24 cellular contexts compared by ENCODE assay signal in genomic region chr6:157592566-157592965, GRCh38.
DNase-seq lines count a peak whose midpoint lies in the region; ATAC-seq, FAIRE-seq and TF ChIP-seq lines count a peak whose summit lies in the region.
"Had no signal": no experiment of that assay in that cellular context is flagged by ENCODE, and none has a peak within 500 bp of the region (broad histone marks: within the 10 kb centered on the region; RNA-seq: fewer than 3 reads in every experiment).

No MANE protein-coding gene starts in this region.

- no peaks in the 10 kb centered on the region for H3K27me3 ChIP-seq in small intestine (ENCODE audit: control insufficient read depth in 2 of 2, insufficient read depth in 2 of 2, low read length in 2 of 2)
- no peaks in the 10 kb centered on the region for H3K27me3 ChIP-seq in CD4-positive, alpha-beta memory T cell (ENCODE audit: insufficient read depth, low read length)
- H3K27me3 ChIP-seq: neutrophil, SJCRH30 had no signal

- H3K27me3 Mint-ChIP-seq in WTC11 (ENCODE audit: low read depth): no peaks in the 10 kb centered on the region
- H3K27me3 Mint-ChIP-seq in CD4-positive, alpha-beta memory T cell: no peaks in the 10 kb centered on the region
- no peaks in the 10 kb centered on the region for H3K27me3 Mint-ChIP-seq in naive thymus-derived CD8-positive, alpha-beta T cell
- H3K27me3 Mint-ChIP-seq: activated CD4-positive, alpha-beta memory T cell treated with anti-CD3 and anti-CD28 coated beads, Interleukin-2, amount 10 ng/mL, durations not matched to agents 7 days and 5 days had no signal

- DNase-seq in WTC11 (ENCODE audit: low spot score) (no peak), islet precursor cell (peak; percentile 43), small intestine (peak; percentile 8), NCI-H748 (lab: John Stamatoyannopoulos, UW; ENCODE audit: unreplicated experiment) (no peak), T-helper 9 cell (no peak)
- no peak for DNase-seq in CD4-positive, alpha-beta memory T cell
- DNase-seq in naive thymus-derived CD8-positive, alpha-beta T cell: no peak
- DNase-seq: activated CD4-positive, alpha-beta memory T cell treated with anti-CD3 and anti-CD28 coated beads, Interleukin-2, amount 10 ng/mL, durations not matched to agents 7 days and 5 days; COR-L47; dermis blood vessel endothelial cell; EL; foreskin melanocyte; H9; hypothalamus; kidney glomerular epithelial cell; midbrain; NCI-H1694; NCI-H2227 treated with DMSO at 0.1 percent for 48 hours; SJCRH30; stimulated activated CD4-positive, alpha-beta T cell treated with anti-CD3 and anti-CD28 coated beads, Interleukin-15, amount 100 ng/mL, for 24 hours; WERI-Rb-1 had no signal

- H3K9me3 ChIP-seq in HEK293 (ENCODE audit: control insufficient read depth, insufficient read depth, low read depth, low read length) (no peaks in the 10 kb centered on the region), small intestine (ENCODE audit: control insufficient read depth, low read depth) (no peaks in the 10 kb centered on the region)
- no peaks in the 10 kb centered on the region for H3K9me3 ChIP-seq in CD4-positive, alpha-beta memory T cell (ENCODE audit: control insufficient read depth in 1 of 2, low read length in 2 of 2)

- H3K27ac ChIP-seq in HEK293 (ENCODE audit: extremely low read depth, low read depth, low read length) (no peak overlapping the region), small intestine (ENCODE audit: low read depth in 1 of 2, low read length in 1 of 2) (no peak overlapping the region)
- H3K27ac ChIP-seq in CD4-positive, alpha-beta memory T cell (ENCODE audit: low read depth, low read length): no peak overlapping the region
- H3K27ac ChIP-seq: neutrophil, SJCRH30, WERI-Rb-1 had no signal

- FAIRE-seq in small intestine (lab: Jason Lieb, UNC): no peak

- H3K36me3 ChIP-seq in HEK293 (ENCODE audit: control insufficient read depth in 2 of 2, insufficient read depth in 1 of 2, low read length in 2 of 2): no peaks in the 10 kb centered on the region
- peaks cover 0 to 5% of the 10 kb centered on the region in 2 donors for H3K36me3 ChIP-seq in small intestine (ENCODE audit: control insufficient read depth in 2 of 2, insufficient read depth in 2 of 2, low read length in 2 of 2)
- no peaks in the 10 kb centered on the region for H3K36me3 ChIP-seq in CD4-positive, alpha-beta memory T cell (ENCODE audit: insufficient read depth, low read length)
- H3K36me3 ChIP-seq: neutrophil, SJCRH30, WERI-Rb-1 had no signal

- no peak overlapping the region for H3K27ac Mint-ChIP-seq in WTC11
- H3K27ac Mint-ChIP-seq in CD4-positive, alpha-beta memory T cell: peak overlapping the region in 1 of 7 donors; percentile 27
- no peak overlapping the region for H3K27ac Mint-ChIP-seq in naive thymus-derived CD8-positive, alpha-beta T cell
- H3K27ac Mint-ChIP-seq: activated CD4-positive, alpha-beta memory T cell treated with anti-CD3 and anti-CD28 coated beads, Interleukin-2, amount 10 ng/mL, durations not matched to agents 7 days and 5 days; H9; T-helper 1 cell treated with Interleukin-12 subunit alpha and Interleukin-12 subunit beta and Interleukin-4 antibody, amounts not matched to agents 30 μg/mL and 1 μg/mL, for 36 hours had no signal

- H3K4me1 Mint-ChIP-seq in WTC11: peaks cover 11% of the 10 kb centered on the region
- H3K4me1 Mint-ChIP-seq in CD4-positive, alpha-beta memory T cell: no peaks in the 10 kb centered on the region
- H3K4me1 Mint-ChIP-seq in naive thymus-derived CD8-positive, alpha-beta T cell: peaks cover 0 to 2% (median under 1%) of the 10 kb centered on the region in 4 donors

- peaks cover 36% of the 10 kb centered on the region for H3K9me3 Mint-ChIP-seq in WTC11
- peaks cover 0 to 25% (median 16%) of the 10 kb centered on the region in 8 donors for H3K9me3 Mint-ChIP-seq in CD4-positive, alpha-beta memory T cell
- H3K9me3 Mint-ChIP-seq in naive thymus-derived CD8-positive, alpha-beta T cell: peaks cover 4 to 31% (median 21%) of the 10 kb centered on the region in 9 donors

- TF ChIP-seq CTCF in HEK293 (tag by site-specific recombination; IDR thresholded peaks at IDR 0.05) (no peak), WTC11 (IDR thresholded peaks at IDR 0.05) (no peak)

- H3K4me1 ChIP-seq in HEK293 (ENCODE audit: control insufficient read depth, insufficient read depth, low read length) (no peaks in the 10 kb centered on the region), small intestine (ENCODE audit: control insufficient read depth in 2 of 2, insufficient read depth in 1 of 2, low read depth in 1 of 2, low read length in 1 of 2) (peaks cover 0 to 4% of the 10 kb centered on the region in 2 donors)
- no peaks in the 10 kb centered on the region for H3K4me1 ChIP-seq in CD4-positive, alpha-beta memory T cell (ENCODE audit: insufficient read depth, low read length)

- CTCF ChIA-PET in HEK293 (lab: Yijun Ruan, JAX) (no interaction called here), WTC11 (lab: Charles Lee) (no interaction called here)
- CTCF ChIA-PET in CD4-positive, alpha-beta memory T cell (lab: Charles Lee; ENCODE audit: partially characterized antibody): no interaction called here

- peaks cover 35% of the 10 kb centered on the region for H3K36me3 Mint-ChIP-seq in WTC11
- peaks cover 1 to 24% of the 10 kb centered on the region in 2 donors for H3K36me3 Mint-ChIP-seq in CD4-positive, alpha-beta memory T cell
- H3K36me3 Mint-ChIP-seq in naive thymus-derived CD8-positive, alpha-beta T cell: peaks cover 4 to 20% (median 7%) of the 10 kb centered on the region in 3 donors

- intact Hi-C loops in CD4-positive, alpha-beta memory T cell (cut with micrococcal nuclease): no loop called here

- ATAC-seq in WTC11: peak; percentile 42
- no peak for ATAC-seq in naive thymus-derived CD8-positive, alpha-beta T cell

- H3K4me3 Mint-ChIP-seq in WTC11: no peak overlapping the region
- H3K4me3 Mint-ChIP-seq in CD4-positive, alpha-beta memory T cell: peak overlapping the region in 1 of 8 donors; percentile 15
- H3K4me3 Mint-ChIP-seq in naive thymus-derived CD8-positive, alpha-beta T cell: peak overlapping the region in 2 of 10 donors; percentile 63 to 65
- H3K4me3 Mint-ChIP-seq: activated CD4-positive, alpha-beta memory T cell treated with anti-CD3 and anti-CD28 coated beads, Interleukin-2, amount 10 ng/mL, durations not matched to agents 7 days and 5 days; H9; T-helper 1 cell treated with Interleukin-12 subunit alpha and Interleukin-12 subunit beta and Interleukin-4 antibody, amounts not matched to agents 30 μg/mL and 1 μg/mL, for 36 hours had no signal

- POLR2A ChIA-PET in HEK293 (lab: Yijun Ruan, JAX): no interaction called here
- POLR2A ChIA-PET in WTC11 (lab: Charles Lee): no interaction called here
- POLR2A ChIA-PET in CD4-positive, alpha-beta memory T cell (lab: Charles Lee; ENCODE audit: partially characterized antibody): no interaction called here
- POLR2A ChIA-PET in naive thymus-derived CD8-positive, alpha-beta T cell (lab: Charles Lee): no interaction called here

- WGBS in small intestine, 3 donors: 93 to 97% (median 95%) methylated on average over 16 to 17 of the region's 17 CpGs

- H3K4me3 ChIP-seq in HEK293 (ENCODE audit: low read depth, low read length) (no peak overlapping the region), small intestine (ENCODE audit: low read depth in 1 of 2, low read length in 2 of 2) (no peak overlapping the region)
- no peak overlapping the region for H3K4me3 ChIP-seq in CD4-positive, alpha-beta memory T cell (ENCODE audit: low read length in 2 of 2)
- H3K4me3 ChIP-seq: SJCRH30 had no signal

TF ChIP-seq in HEK293, 187 proteins besides CTCF, POLR2A, EP300 and RAD21 (continues in another document):
- TF ChIP-seq ZNF660 (tag by site-specific recombination; IDR thresholded peaks at IDR 0.05) (no peak), KLF1 (tag by site-specific recombination; IDR thresholded peaks at IDR 0.05) (peak; percentile 36; the same call in 1 of the 2 replicates)

TF ChIP-seq in WTC11, 78 proteins besides CTCF, POLR2A, EP300 and RAD21:
- no peak for TF ChIP-seq AR (CRISPR knock-in tag; IDR thresholded peaks at IDR 0.05)
- TF ChIP-seq, protein P1, sequence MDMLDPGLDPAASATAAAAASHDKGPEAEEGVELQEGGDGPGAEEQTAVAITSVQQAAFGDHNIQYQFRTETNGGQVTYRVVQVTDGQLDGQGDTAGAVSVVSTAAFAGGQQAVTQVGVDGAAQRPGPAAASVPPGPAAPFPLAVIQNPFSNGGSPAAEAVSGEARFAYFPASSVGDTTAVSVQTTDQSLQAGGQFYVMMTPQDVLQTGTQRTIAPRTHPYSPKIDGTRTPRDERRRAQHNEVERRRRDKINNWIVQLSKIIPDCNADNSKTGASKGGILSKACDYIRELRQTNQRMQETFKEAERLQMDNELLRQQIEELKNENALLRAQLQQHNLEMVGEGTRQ (CRISPR knock-in tag; IDR thresholded peaks at IDR 0.05): peak; percentile 70
TF ChIP-seq in WTC11: peak in this region for 1.

Comparison
In these comparisons a context has a peak if more than half of its experiments do, and no peak if none do; other contexts are left out.
1. DNase-seq: peak in islet precursor cell (single experiment) and small intestine (single experiment); none in WTC11 (single experiment), NCI-H748 (single experiment), CD4-positive, alpha-beta memory T cell (0 of 5), T-helper 9 cell (single experiment) and naive thymus-derived CD8-positive, alpha-beta T cell (0 of 10).